ENCODE assay signal across 9 cellular contexts in genomic region chr14:64806202-64806861, GRCh38.
DNase-seq lines count a peak whose midpoint lies in the region; ATAC-seq and TF ChIP-seq lines count a peak whose summit lies in the region.
"Had no signal": no experiment of that assay in that cellular context is flagged by ENCODE, and none has a peak within 500 bp of the region (broad histone marks: within the 10 kb centered on the region; RNA-seq: fewer than 3 reads in every experiment).

No MANE protein-coding gene starts in this region.

- H3K9me2 ChIP-seq in PC-3 (replicated peaks; ENCODE audit: low read length) = no peaks in the 10 kb centered on the region

- H3K79me2 ChIP-seq in PC-3 (ENCODE audit: low read length) = no peaks in the 10 kb centered on the region

- DNase-seq in Daoy (ENCODE audit: low read depth) (peak; percentile 97), PC-3 (peak; percentile 99), fibroblast of pulmonary artery (ENCODE audit: low read depth) (peak; percentile 59), retinal pigment epithelial cell (ENCODE audit: low read depth) (peak; percentile 46)
- DNase-seq in activated CD4-positive, alpha-beta T cell treated with anti-CD3 and anti-CD28 coated beads, Interleukin-2, amount 50 U/mL, for 48 hours = no peak
- no peak for DNase-seq in stimulated activated CD4-positive, alpha-beta T cell treated with anti-CD3 and anti-CD28 coated beads, Interleukin-1b, Interleukin-23, amount 100 ng/mL, for 48 hours
- DNase-seq: NCI-H1436 treated with DMSO at 0.1 percent for 48 hours had no signal

- H3K27me3 ChIP-seq in PC-3 (ENCODE audit: low read length) = no peaks in the 10 kb centered on the region

- BruUV-seq in PC-3 (replicated peaks; lab: Mats Ljungman, UMichigan) = no TSS peak

- peak overlapping the region; percentile 93 for H3K27ac ChIP-seq in PC-3 (ENCODE audit: low read length)

- no peaks in the 10 kb centered on the region for H3K36me3 ChIP-seq in PC-3 (ENCODE audit: low read depth, low read length)

- CTCF ChIA-PET in PC-3 (lab: Charles Lee) = interaction anchor here (0.6 to 1.0 kb wide), 3 partner anchors 35 to 94 kb away, joined by 3 to 7 read pairs (median 3); no protein-coding TSS in a partner anchor

- H4K20me1 ChIP-seq in PC-3 (ENCODE audit: low read length) = no peaks in the 10 kb centered on the region

- peaks cover 9% of the 10 kb centered on the region for H3F3A ChIP-seq in PC-3 (ENCODE audit: low read length, unreplicated experiment)

- peaks cover 36% of the 10 kb centered on the region for H3K4me1 ChIP-seq in PC-3 (ENCODE audit: insufficient read depth, low read length)

- TF ChIP-seq CTCF in PC-3 (conservative IDR thresholded peaks at IDR 0.05; ENCODE audit: low read depth, low read length) (no peak), fibroblast of pulmonary artery (IDR thresholded peaks at IDR 0.05; ENCODE audit: low read length, missing control alignments) (no peak), retinal pigment epithelial cell (conservative IDR thresholded peaks at IDR 0.05; ENCODE audit: low read depth, low read length) (no peak)

- H3K4me3 ChIP-seq in PC-3 (ENCODE audit: low read length) (peak overlapping the region; percentile 52), fibroblast of pulmonary artery (replicated peaks; ENCODE audit: low read depth, low read length) (no peak overlapping the region), retinal pigment epithelial cell (ENCODE audit: low read length) (no peak overlapping the region)

- intact Hi-C loops in PC-3 (cut with micrococcal nuclease) = loop anchor here (1.0 to 10.0 kb wide), 4 partner anchors 17 to 178 kb away; partner anchors contain the start of genes CHURC1 and FNTB

- H3K9ac ChIP-seq in PC-3 (ENCODE audit: low read length) = peak overlapping the region; percentile 79

- no peaks in the 10 kb centered on the region for H3K9me3 ChIP-seq in PC-3 (ENCODE audit: low read length)

- peak overlapping the region; percentile 84 for H3K4me2 ChIP-seq in PC-3 (ENCODE audit: low read length)

- ATAC-seq in PC-3 = peak; percentile 86
- no peak for ATAC-seq in HG03520 (IDR thresholded peaks at IDR 0.05; ENCODE audit: unreplicated experiment)
- no peak for ATAC-seq in GM18868 (IDR thresholded peaks at IDR 0.05; ENCODE audit: unreplicated experiment)

- POLR2A ChIA-PET in PC-3 (lab: Charles Lee; ENCODE audit: unreplicated experiment) = interaction anchor here (0.5 to 0.6 kb wide), 3 partner anchors 14 to 296 kb away, joined by 4 to 6 read pairs (median 5); partner anchors contain the start of gene MAX

- no peak overlapping the region for H2AFZ ChIP-seq in PC-3 (ENCODE audit: low read length)

Comparison
In these comparisons a context has a peak if more than half of its experiments do, and no peak if none do; other contexts are left out.
1. DNase-seq: peak in Daoy (single experiment), PC-3 (single experiment), fibroblast of pulmonary artery (single experiment) and retinal pigment epithelial cell (single experiment); none in activated CD4-positive, alpha-beta T cell treated with anti-CD3 and anti-CD28 coated beads, Interleukin-2, amount 50 U/mL, for 48 hours (0 of 2) and stimulated activated CD4-positive, alpha-beta T cell treated with anti-CD3 and anti-CD28 coated beads, Interleukin-1b, Interleukin-23, amount 100 ng/mL, for 48 hours (single experiment).